27 cellular contexts compared by ENCODE assay signal in genomic region chr22:38067771-38068360, GRCh38. TPM values are rescaled to one million over a fixed set of nuclear protein-coding genes. Genes with fewer than 3 reads are reported as not detected.
A peak's percentile ranks its signal among the peaks of the same experiment; 100 is the strongest.
DNase-seq lines count a peak whose midpoint lies in the region; ATAC-seq and TF ChIP-seq lines count a peak whose summit lies in the region.
"Had no signal": no experiment of that assay in that cellular context is flagged by ENCODE, and none has a peak within 500 bp of the region (broad histone marks: within the 10 kb centered on the region; RNA-seq: fewer than 3 reads in every experiment).

No MANE protein-coding gene starts in this region.

- H3K27me3 Mint-ChIP-seq in brain: peaks cover 4% of the 10 kb centered on the region
- H3K27me3 Mint-ChIP-seq in nephron progenitor cell (ENCODE audit: low read depth, poor library complexity): no peaks in the 10 kb centered on the region
- H3K27me3 Mint-ChIP-seq in CD14-positive monocyte (ENCODE audit: low read depth in 3 of 3): peaks cover 0 to 3% (median 0%) of the 10 kb centered on the region in 3 donors
- H3K27me3 Mint-ChIP-seq: activated CD8-positive, alpha-beta T cell treated with anti-CD3 and anti-CD28 coated beads for 36 hours; CD4-positive, alpha-beta memory T cell; natural killer cell treated with Interleukin-12 subunit alpha and Interleukin-12 subunit beta and Interleukin-15 and Interleukin-18, amount 100 ng/mL, for 72 hours; progenitor cell of endocrine pancreas had no signal

- H3K36me3 Mint-ChIP-seq in brain (peaks cover 18% of the 10 kb centered on the region), nephron progenitor cell (ENCODE audit: low read depth) (peaks cover 25% of the 10 kb centered on the region), CD14-positive monocyte (peaks cover 52 to 84% of the 10 kb centered on the region in 2 donors)

- no peak overlapping the region for H3K4me3 ChIP-seq in NB4 (ENCODE audit: low read depth, low read length)
- H3K4me3 ChIP-seq: K562, PC-9, spleen had no signal

- no peak for ATAC-seq in HG03520 (IDR thresholded peaks at IDR 0.05; ENCODE audit: unreplicated experiment)
- ATAC-seq in HG02852 (IDR thresholded peaks at IDR 0.05; ENCODE audit: unreplicated experiment): no peak
- ATAC-seq: activated CD8-positive, alpha-beta T cell treated with anti-CD3 and anti-CD28 coated beads for 36 hours; left lobe of liver; natural killer cell treated with Interleukin-12 subunit alpha and Interleukin-12 subunit beta and Interleukin-15 and Interleukin-18, amount 100 ng/mL, for 72 hours had no signal

- H3K27ac ChIP-seq in temporal lobe (ENCODE audit: low read depth, low read length): peak overlapping the region; percentile 95
- H3K27ac ChIP-seq: PC-9, spleen had no signal

- peak; percentile 31 for DNase-seq in NB4 (ENCODE audit: low read depth)
- no peak for DNase-seq in nephron progenitor cell
- no peak for DNase-seq in CD14-positive monocyte (ENCODE audit: low spot score)
- DNase-seq: activated CD4-positive, CD25-positive, alpha-beta regulatory T cell; activated CD8-positive, alpha-beta T cell treated with anti-CD3 and anti-CD28 coated beads for 36 hours; activated gamma-delta T cell treated with Interleukin-2 at 50 U/mL for 16 hours; amniotic stem cell; CD4-positive, alpha-beta memory T cell; cerebellar nuclear complex; DMS153; glutamatergic neuron; NCI-H1694; NCI-H2227 treated with DMSO at 0.1 percent for 48 hours; PC-9; spleen; stimulated activated CD4-positive, alpha-beta T cell treated with anti-CD3 and anti-CD28 coated beads, Interleukin-4, amount 100 ng/mL, for 4 hours had no signal

- TF ChIP-seq POLR2A in NB4 (IDR thresholded peaks at IDR 0.05; ENCODE audit: extremely low read depth, insufficient read length): no peak

- no peaks in the 10 kb centered on the region for H3K9me3 Mint-ChIP-seq in brain
- H3K9me3 Mint-ChIP-seq in nephron progenitor cell: no peaks in the 10 kb centered on the region
- H3K9me3 Mint-ChIP-seq in CD14-positive monocyte: peaks cover 0 to 2% (median 0%) of the 10 kb centered on the region in 7 donors
- H3K9me3 Mint-ChIP-seq: activated CD8-positive, alpha-beta T cell treated with anti-CD3 and anti-CD28 coated beads for 36 hours; CD4-positive, alpha-beta memory T cell; mesothelial cell of epicardium; natural killer cell treated with Interleukin-12 subunit alpha and Interleukin-12 subunit beta and Interleukin-15 and Interleukin-18, amount 100 ng/mL, for 72 hours had no signal

- H3K27ac Mint-ChIP-seq in brain (peak overlapping the region in 3 of 5 experiments; percentile 17 to 76 (median 76)), nephron progenitor cell (peak overlapping the region; percentile 91), CD14-positive monocyte (peak overlapping the region in 1 of 7 donors; percentile 54)
- H3K27ac Mint-ChIP-seq: activated CD8-positive, alpha-beta T cell treated with anti-CD3 and anti-CD28 coated beads for 36 hours; CD4-positive, alpha-beta memory T cell; mesothelial cell of epicardium; natural killer cell treated with Interleukin-12 subunit alpha and Interleukin-12 subunit beta and Interleukin-15 and Interleukin-18, amount 100 ng/mL, for 72 hours; progenitor cell of endocrine pancreas had no signal

- no peak overlapping the region for H3K4me3 Mint-ChIP-seq in brain
- peak overlapping the region; percentile 7 for H3K4me3 Mint-ChIP-seq in nephron progenitor cell
- no peak overlapping the region for H3K4me3 Mint-ChIP-seq in CD14-positive monocyte
- H3K4me3 Mint-ChIP-seq: activated CD8-positive, alpha-beta T cell treated with anti-CD3 and anti-CD28 coated beads for 36 hours; CD4-positive, alpha-beta memory T cell; mesothelial cell of epicardium; natural killer cell treated with Interleukin-12 subunit alpha and Interleukin-12 subunit beta and Interleukin-15 and Interleukin-18, amount 100 ng/mL, for 72 hours had no signal

- intact Hi-C loops in CD14-positive monocyte (cut with micrococcal nuclease): no loop called here

- no peak for TF ChIP-seq CTCF in NB4 (IDR thresholded peaks at IDR 0.05; ENCODE audit: low read depth, low read length)
- TF ChIP-seq CTCF in brain (conservative IDR thresholded peaks at IDR 0.05): no peak
- no peak for TF ChIP-seq CTCF in nephron progenitor cell (IDR thresholded peaks at IDR 0.05)
- no peak for TF ChIP-seq CTCF in CD14-positive monocyte (IDR thresholded peaks at IDR 0.05)

- H3K4me1 Mint-ChIP-seq in brain: peaks cover 38% of the 10 kb centered on the region
- peaks cover 31% of the 10 kb centered on the region for H3K4me1 Mint-ChIP-seq in nephron progenitor cell
- H3K4me1 Mint-ChIP-seq in CD14-positive monocyte: peaks cover 8% of the 10 kb centered on the region
- H3K4me1 Mint-ChIP-seq: mesothelial cell of epicardium had no signal

RNA-seq across cellular contexts. Expression of gene PICK1, which starts 10.7 kb away (rescaled TPM):
- polyA plus RNA-seq in brain (ENCODE audit: insufficient read depth, low read depth, low replicate concordance) (36.2 TPM), CD14-positive monocyte (1 to 10 TPM; 6.4 to 7.2 TPM)
- 21.6 TPM for total RNA-seq in temporal lobe

RNA-seq across cellular contexts. Expression of gene SLC16A8, which starts 16.1 kb away (rescaled TPM):
- polyA plus RNA-seq in brain (ENCODE audit: insufficient read depth, low read depth, low replicate concordance) (1.2 TPM), CD14-positive monocyte (not detected)
- total RNA-seq in temporal lobe: 1.2 TPM
- total RNA-seq: activated CD8-positive, alpha-beta T cell treated with anti-CD3 and anti-CD28 coated beads for 36 hours; CD4-positive, alpha-beta memory T cell; K562; left lobe of liver; PC-9; SK-MEL-5; T-helper 2 cell treated with Interferon-gamma antibody and Interleukin-4, amounts not matched to agents 100 ng/mL and 5 ng/mL, for 36 hours had no signal
- polyA plus RNA-seq: CD4-positive, alpha-beta memory T cell; K562 had no signal

RNA-seq across cellular contexts. Expression of gene BAIAP2L2, which starts 42.6 kb away (rescaled TPM):
- polyA plus RNA-seq in brain (ENCODE audit: insufficient read depth, low read depth, low replicate concordance) (2.6 TPM), CD14-positive monocyte (not detected)
- 0.25 TPM for total RNA-seq in temporal lobe
- polyA plus RNA-seq: CD4-positive, alpha-beta memory T cell had no signal
